Comparison of ENCODE assay signal across 9 cellular contexts in genomic region chr10:35355971-35356724, GRCh38. TPM values are rescaled to one million over a fixed set of nuclear protein-coding genes. Genes with fewer than 3 reads are reported as not detected.
DNase-seq lines count a peak whose midpoint lies in the region; ATAC-seq and TF ChIP-seq lines count a peak whose summit lies in the region.
"Had no signal": no experiment of that assay in that cellular context is flagged by ENCODE, and none has a peak within 500 bp of the region (broad histone marks: within the 10 kb centered on the region; RNA-seq: fewer than 3 reads in every experiment).

No MANE protein-coding gene starts in this region.

- H3K36me3 Mint-ChIP-seq in natural killer cell, result no peaks in the 10 kb centered on the region

- H3K27ac ChIP-seq in KOPT-K1 (ENCODE audit: low read depth, low read length, poor library complexity, severe bottlenecking) (peak overlapping the region; percentile 1), right cardiac atrium (ENCODE audit: low read length) (no peak overlapping the region)

- TF ChIP-seq CTCF in natural killer cell (IDR thresholded peaks at IDR 0.05), result no peak

- intact Hi-C loops in natural killer cell (cut with micrococcal nuclease), result loop anchor here (10.0 kb wide), 1 partner anchor 89 kb away; no protein-coding TSS in a partner anchor
- intact Hi-C loops in right cardiac atrium (cut with DNase I), result no loop called here

- DNase-seq in natural killer cell (no peak), NCI-H82 treated with DMSO at 0.1 percent for 48 hours (lab: John Stamatoyannopoulos, UW; ENCODE audit: unreplicated experiment) (no peak), islet precursor cell (no peak), HK-2 (ENCODE audit: unreplicated experiment) (no peak), right cardiac atrium (no peak)

- no peaks in the 10 kb centered on the region for H3K9me3 ChIP-seq in KOPT-K1 (ENCODE audit: insufficient read depth, low read length, poor library complexity, severe bottlenecking)
- H3K9me3 ChIP-seq in right cardiac atrium (ENCODE audit: control insufficient read depth, low read length), result no peaks in the 10 kb centered on the region

- no peak overlapping the region for H3K4me3 ChIP-seq in right cardiac atrium (ENCODE audit: low read length)

- peaks cover 8% of the 10 kb centered on the region for H3K4me1 ChIP-seq in right cardiac atrium (ENCODE audit: control insufficient read depth, insufficient read depth, low read length)

- H3K36me3 ChIP-seq in KOPT-K1 (ENCODE audit: insufficient read depth, low read length), result no peaks in the 10 kb centered on the region

- ATAC-seq in GM18517 (IDR thresholded peaks at IDR 0.05; ENCODE audit: unreplicated experiment), result peak; percentile 64
- ATAC-seq in GM21576 (IDR thresholded peaks at IDR 0.05; ENCODE audit: unreplicated experiment), result peak; percentile 57
- ATAC-seq in natural killer cell, result peak; percentile 47 to 70 (median 65)
- ATAC-seq in right cardiac atrium, result no peak
- ATAC-seq: Panc1 had no signal

- no peaks in the 10 kb centered on the region for H3K27me3 ChIP-seq in right cardiac atrium (ENCODE audit: control insufficient read depth, insufficient read depth)

- H3K27me3 Mint-ChIP-seq in natural killer cell (ENCODE audit: low read depth in 2 of 2), result no peaks in the 10 kb centered on the region

- peak overlapping the region; percentile 33 for H3K4me3 Mint-ChIP-seq in natural killer cell

- H3K27ac Mint-ChIP-seq in natural killer cell, result peak overlapping the region in 1 of 2 donors; percentile 47

- 79% methylated on average over 9 of the region's 9 CpGs for WGBS in right cardiac atrium

- no peaks in the 10 kb centered on the region for H3K9me3 Mint-ChIP-seq in natural killer cell

- H3K4me1 Mint-ChIP-seq in natural killer cell, result peaks cover 83 to 84% of the 10 kb centered on the region in 2 donors

RNA-seq across cellular contexts. Expression of gene CCNY, which starts 19.8 kb away (rescaled TPM):
- total RNA-seq in natural killer cell (10 to 100 TPM; 71.0 to 87.2 (median 74.3) TPM), right cardiac atrium (10 to 100 TPM; 63.7 to 72.1 (median 66.8) TPM)
- polyA plus RNA-seq in right cardiac atrium, result 27.7 TPM

Comparison
In these comparisons a context has a peak if more than half of its experiments do, and no peak if none do; other contexts are left out.
1. ATAC-seq: peak in GM18517 (single experiment), GM21576 (single experiment) and natural killer cell (3 of 3); none in right cardiac atrium (0 of 2).